ENCODE assay signal across 1 cellular context in genomic region chr14:104433401-104434213, GRCh38.
TF ChIP-seq lines count a peak whose summit lies in the region.

No MANE protein-coding gene starts in this region.

TF ChIP-seq in IMR-90, 13 proteins besides CTCF, POLR2A, EP300 and RAD21 (continued from another document):
- TF ChIP-seq USF2 (IDR thresholded peaks at IDR 0.05; ENCODE audit: low read depth, low read length) = no peak
- TF ChIP-seq CHD1 (IDR thresholded peaks at IDR 0.05; ENCODE audit: low read depth, low read length) = no peak
- TF ChIP-seq SMC3 (IDR thresholded peaks at IDR 0.05; ENCODE audit: low read depth, low read length) = no peak
- no peak for TF ChIP-seq BHLHE40 (IDR thresholded peaks at IDR 0.05; ENCODE audit: low read depth, low read length)
- no peak for TF ChIP-seq MXI1 (IDR thresholded peaks at IDR 0.05; ENCODE audit: borderline replicate concordance, low read depth, low read length)
- no peak for TF ChIP-seq MAZ (IDR thresholded peaks at IDR 0.05; ENCODE audit: borderline replicate concordance, low read depth, low read length)
- no peak for TF ChIP-seq RFX5 (IDR thresholded peaks at IDR 0.05; ENCODE audit: low read depth, low read length)
